Comparison of ENCODE assay signal across 7 cellular contexts in genomic region chr1:20484526-20485462, GRCh38. TPM values are rescaled to one million over a fixed set of nuclear protein-coding genes. Genes with fewer than 3 reads are reported as not detected.
DNase-seq lines count a peak whose midpoint lies in the region; ATAC-seq and TF ChIP-seq lines count a peak whose summit lies in the region.

No MANE protein-coding gene starts in this region.

- 0 to 2% methylated on average over 89 of the region's 89 CpGs for WGBS in heart right ventricle, 2 donors

- peaks cover 81% of the 10 kb centered on the region for H3K27me3 Mint-ChIP-seq in WTC11 (ENCODE audit: low read depth)

- DNase-seq in WTC11 (ENCODE audit: low spot score) (no peak), heart right ventricle (no peak), retinal pigment epithelial cell (ENCODE audit: low read depth) (no peak)

- H3K4me3 ChIP-seq in HEK293 (ENCODE audit: low read depth, low read length) (peak overlapping the region; percentile 70), heart right ventricle (peak overlapping the region; percentile 27 to 71 (median 63)), retinal pigment epithelial cell (ENCODE audit: low read length) (peak overlapping the region; percentile 61)

- peak overlapping the region; percentile 82 for H3K4me3 Mint-ChIP-seq in WTC11

- no peak overlapping the region; the same call in 1 of the 2 replicates for H3K27ac ChIP-seq in HEK293 (ENCODE audit: extremely low read depth, low read depth, low read length)
- H3K27ac ChIP-seq in heart right ventricle: peak overlapping the region; percentile 9 to 86 (median 59)

- no peak for TF ChIP-seq CTCF in HEK293 (tag by site-specific recombination; IDR thresholded peaks at IDR 0.05)
- no peak for TF ChIP-seq CTCF in WTC11 (IDR thresholded peaks at IDR 0.05)
- TF ChIP-seq CTCF in heart right ventricle (IDR thresholded peaks at IDR 0.05): no peak
- no peak for TF ChIP-seq CTCF in retinal pigment epithelial cell (conservative IDR thresholded peaks at IDR 0.05; ENCODE audit: low read depth, low read length)

- no peaks in the 10 kb centered on the region for H3K9me3 Mint-ChIP-seq in WTC11

- no peak overlapping the region for H3K27ac Mint-ChIP-seq in WTC11

- H3K27me3 ChIP-seq in heart right ventricle: peaks cover 15 to 88% (median 72%) of the 10 kb centered on the region in 7 donors

- H3K36me3 ChIP-seq in HEK293 (ENCODE audit: control insufficient read depth in 2 of 2, insufficient read depth in 1 of 2, low read length in 2 of 2) (no peaks in the 10 kb centered on the region), heart right ventricle (no peaks in the 10 kb centered on the region)

- CTCF ChIA-PET in HEK293 (lab: Yijun Ruan, JAX): interaction anchor here (0.6 to 1.4 kb wide), 6 partner anchors 9 to 722 kb away, joined by 3 to 6 read pairs (median 4); no protein-coding TSS in a partner anchor
- CTCF ChIA-PET in WTC11 (lab: Charles Lee): interaction anchor here (0.6 to 7.2 kb wide), 12 partner anchors 9 to 510 kb away, joined by 3 to 55 read pairs (median 5); no protein-coding TSS in a partner anchor

- intact Hi-C loops in heart right ventricle (cut with DNase I): loop anchor here in 3 of 10 donors (5.0 to 10.0 kb wide), 3 partner anchors 52 to 122 kb away; no protein-coding TSS in a partner anchor

- peaks cover 44% of the 10 kb centered on the region for H3K4me1 Mint-ChIP-seq in WTC11

- H3K9me3 ChIP-seq in HEK293 (ENCODE audit: control insufficient read depth, insufficient read depth, low read depth, low read length): no peaks in the 10 kb centered on the region
- no peaks in the 10 kb centered on the region for H3K9me3 ChIP-seq in heart right ventricle

- POLR2A ChIA-PET in HEK293 (lab: Yijun Ruan, JAX) (interaction anchor here (1.2 to 1.5 kb wide), 2 partner anchors 20 to 23 kb away, joined by 3 to 5 read pairs; partner anchors contain the start of gene MUL1), WTC11 (lab: Charles Lee) (interaction anchor here (1.0 to 1.7 kb wide), 2 partner anchors 11 to 23 kb away, joined by 3 to 7 read pairs; partner anchors contain the start of gene MUL1)

- peak; percentile 2; the same call in 1 of the 2 replicates for ATAC-seq in WTC11
- ATAC-seq in heart right ventricle: no peak
- no peak for ATAC-seq in HG03571 (IDR thresholded peaks at IDR 0.05; ENCODE audit: unreplicated experiment)
- no peak for ATAC-seq in HG03280 (IDR thresholded peaks at IDR 0.05; ENCODE audit: unreplicated experiment)
- ATAC-seq in esophagus mucosa: no peak

- H3K4me1 ChIP-seq in HEK293 (ENCODE audit: control insufficient read depth, insufficient read depth, low read length): no peaks in the 10 kb centered on the region
- peaks cover 3 to 35% (median 17%) of the 10 kb centered on the region in 9 donors for H3K4me1 ChIP-seq in heart right ventricle

- peaks cover 2% of the 10 kb centered on the region; the same call in 1 of the 2 replicates for H3K36me3 Mint-ChIP-seq in WTC11

TF ChIP-seq in HEK293, 187 proteins besides CTCF, POLR2A, EP300 and RAD21 (continues in another document):
- TF ChIP-seq OVOL3 (tag by site-specific recombination; IDR thresholded peaks at IDR 0.05) (no peak), ZNF114 (tag by site-specific recombination; IDR thresholded peaks at IDR 0.05) (no peak), ZNF600 (tag by site-specific recombination; IDR thresholded peaks at IDR 0.05) (0 out of 2 replicates have a peak, but pooled peaks have one; percentile 46), MZF1 (tag by site-specific recombination; IDR thresholded peaks at IDR 0.05; ENCODE audit: borderline replicate concordance) (no peak), KLF17 (tag by site-specific recombination; IDR thresholded peaks at IDR 0.05) (no peak), ZFP37 (tag by site-specific recombination; IDR thresholded peaks at IDR 0.05) (no peak), ZNF311 (tag by site-specific recombination; IDR thresholded peaks at IDR 0.05; ENCODE audit: borderline replicate concordance) (no peak), INSM2 (tag by site-specific recombination; IDR thresholded peaks at IDR 0.05) (no peak), ZNF362 (tag by site-specific recombination; IDR thresholded peaks at IDR 0.05) (no peak), ZBTB1 (tag by site-specific recombination; IDR thresholded peaks at IDR 0.05) (no peak)

TF ChIP-seq in WTC11, 78 proteins besides CTCF, POLR2A, EP300 and RAD21:
- TF ChIP-seq ZNF532 (CRISPR knock-in tag; IDR thresholded peaks at IDR 0.05; ENCODE audit: borderline replicate concordance): no peak
- no peak for TF ChIP-seq CREM (CRISPR knock-in tag; IDR thresholded peaks at IDR 0.05)
- peak; percentile 78; the same call in 1 of the 2 replicates for TF ChIP-seq ZNF121 (CRISPR knock-in tag; IDR thresholded peaks at IDR 0.05)

RNA-seq across cellular contexts. Expression of gene CAMK2N1, which starts 1.2 kb away (rescaled TPM):
- 10.0 to 10.9 TPM (median 10.1 TPM) in 3 replicates for total RNA-seq in WTC11 (2021)
- 10 to 100 TPM in 4 of 10 donors, 1 to 10 TPM in 6; 4.0 to 12.9 (median 8.5) TPM for total RNA-seq in heart right ventricle
- polyA plus RNA-seq in heart right ventricle: 10 to 100 TPM in 1 of 2 donors, 1 to 10 TPM in 1; 4.7 to 10.6 TPM
- total RNA-seq in esophagus mucosa: 7.7 TPM

RNA-seq across cellular contexts. Expression of gene MUL1, which starts 23.2 kb away (rescaled TPM):
- total RNA-seq in WTC11 (2021): 21.0 to 22.2 TPM (median 21.9 TPM) in 3 replicates
- 10 to 100 TPM; 33.7 to 60.3 (median 43.2) TPM for total RNA-seq in heart right ventricle
- polyA plus RNA-seq in heart right ventricle: 10 to 100 TPM in 1 of 2 donors, 1 to 10 TPM in 1; 7.6 to 36.4 TPM
- total RNA-seq in esophagus mucosa: 17.1 TPM

Comparison
In these comparisons a context has a peak if more than half of its experiments do, and no peak if none do; other contexts are left out.
1. Of the 8 proteins assayed by ChIP-seq in both HEK293 and WTC11: peak only in HEK293: none; only in WTC11: none; in both: ZNF121; in neither: 7.